20 cellular contexts compared by ENCODE assay signal in the genomic region with DNA sequence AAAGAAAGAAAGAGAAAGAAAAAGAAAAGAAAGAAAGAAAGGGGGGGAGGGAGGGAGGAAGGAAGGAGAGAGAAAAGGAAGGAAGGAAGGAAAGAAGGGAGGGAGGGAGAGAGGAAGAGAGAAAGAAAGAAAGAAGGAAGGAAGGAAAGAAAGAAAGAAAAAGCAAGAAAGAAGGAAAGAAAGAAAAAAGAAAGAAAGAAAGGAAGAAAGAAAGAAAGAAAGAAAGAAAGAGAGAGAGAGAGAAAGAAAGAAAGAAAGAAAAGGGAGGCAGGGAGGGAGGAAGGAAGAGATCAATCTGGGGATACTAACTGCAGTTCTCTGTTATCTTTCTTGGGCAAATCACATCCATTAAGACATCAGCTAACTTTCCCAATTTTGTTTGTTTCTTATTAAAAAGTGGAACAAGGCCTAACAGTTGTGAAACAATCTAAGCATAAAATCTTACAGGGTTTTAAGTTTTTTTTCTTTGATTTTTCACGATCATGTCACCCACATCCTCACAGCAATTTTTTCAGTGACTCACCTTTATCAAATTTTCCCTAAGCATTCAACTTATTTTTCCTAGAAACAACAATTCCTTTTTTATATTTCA. TPM values are rescaled to one million over a fixed set of nuclear protein-coding genes. Genes with fewer than 3 reads are reported as not detected.
DNase-seq lines count a peak whose midpoint lies in the region; ATAC-seq, FAIRE-seq and TF ChIP-seq lines count a peak whose summit lies in the region.
"Had no signal": no experiment of that assay in that cellular context is flagged by ENCODE, and none has a peak within 500 bp of the region (broad histone marks: within the 10 kb centered on the region; RNA-seq: fewer than 3 reads in every experiment).

No MANE protein-coding gene starts in this region.

- no peak for ATAC-seq in activated naive CD8-positive, alpha-beta T cell treated with anti-CD3 and anti-CD28 coated beads, Interleukin-2, amount 50 U/mL, for 24 hours
- ATAC-seq in naive thymus-derived CD8-positive, alpha-beta T cell = no peak
- ATAC-seq in GM18517 (IDR thresholded peaks at IDR 0.05; ENCODE audit: unreplicated experiment) = no peak

- no peak for TF ChIP-seq POLR2A in H54 (IDR thresholded peaks at IDR 0.05; ENCODE audit: low read depth, low read length)

- peaks cover 63 to 99% (median 88%) of the 10 kb centered on the region in 4 donors for H3K4me1 Mint-ChIP-seq in CD4-positive, alpha-beta memory T cell
- peaks cover 89% of the 10 kb centered on the region for H3K4me1 Mint-ChIP-seq in activated naive CD8-positive, alpha-beta T cell treated with anti-CD3 and anti-CD28 coated beads, Interleukin-2, amount 50 U/mL, for 24 hours
- peaks cover 46 to 95% (median 87%) of the 10 kb centered on the region in 4 donors for H3K4me1 Mint-ChIP-seq in naive thymus-derived CD8-positive, alpha-beta T cell
- H3K4me1 Mint-ChIP-seq: endodermal cell had no signal

- no peak for FAIRE-seq in H54 (lab: Jason Lieb, UNC)
- FAIRE-seq: frontal cortex had no signal

- H3K4me1 ChIP-seq in CD4-positive, alpha-beta memory T cell (ENCODE audit: insufficient read depth, low read length) = peaks cover 100% of the 10 kb centered on the region

- H3K9me3 Mint-ChIP-seq in CD4-positive, alpha-beta memory T cell = no peaks in the 10 kb centered on the region
- no peaks in the 10 kb centered on the region for H3K9me3 Mint-ChIP-seq in activated naive CD8-positive, alpha-beta T cell treated with anti-CD3 and anti-CD28 coated beads, Interleukin-2, amount 50 U/mL, for 24 hours
- H3K9me3 Mint-ChIP-seq in naive thymus-derived CD8-positive, alpha-beta T cell = no peaks in the 10 kb centered on the region
- H3K9me3 Mint-ChIP-seq: endodermal cell had no signal

- H3K9me3 ChIP-seq in CD4-positive, alpha-beta memory T cell (ENCODE audit: control insufficient read depth in 1 of 2, low read length in 2 of 2) = no peaks in the 10 kb centered on the region
- H3K9me3 ChIP-seq: Peyer's patch, upper lobe of left lung had no signal

- no peaks in the 10 kb centered on the region for H3K27me3 Mint-ChIP-seq in CD4-positive, alpha-beta memory T cell
- H3K27me3 Mint-ChIP-seq in activated naive CD8-positive, alpha-beta T cell treated with anti-CD3 and anti-CD28 coated beads, Interleukin-2, amount 50 U/mL, for 24 hours = no peaks in the 10 kb centered on the region
- no peaks in the 10 kb centered on the region for H3K27me3 Mint-ChIP-seq in naive thymus-derived CD8-positive, alpha-beta T cell

- H3K36me3 ChIP-seq in CD4-positive, alpha-beta memory T cell (ENCODE audit: insufficient read depth, low read length) = peaks cover 8% of the 10 kb centered on the region

- H3K36me3 Mint-ChIP-seq in CD4-positive, alpha-beta memory T cell = peaks cover 40 to 43% of the 10 kb centered on the region in 2 donors
- H3K36me3 Mint-ChIP-seq in activated naive CD8-positive, alpha-beta T cell treated with anti-CD3 and anti-CD28 coated beads, Interleukin-2, amount 50 U/mL, for 24 hours (ENCODE audit: low read depth) = peaks cover 31% of the 10 kb centered on the region
- peaks cover 0 to 37% (median 11%) of the 10 kb centered on the region in 3 donors for H3K36me3 Mint-ChIP-seq in naive thymus-derived CD8-positive, alpha-beta T cell

- H3K27ac Mint-ChIP-seq in CD4-positive, alpha-beta memory T cell = peak overlapping the region; percentile 88 to 97 (median 93)
- H3K27ac Mint-ChIP-seq in activated naive CD8-positive, alpha-beta T cell treated with anti-CD3 and anti-CD28 coated beads, Interleukin-2, amount 50 U/mL, for 24 hours = peak overlapping the region; percentile 3
- peak overlapping the region; percentile 63 to 92 (median 84) for H3K27ac Mint-ChIP-seq in naive thymus-derived CD8-positive, alpha-beta T cell

- intact Hi-C loops in CD4-positive, alpha-beta memory T cell (cut with micrococcal nuclease) = loop anchor here (1.0 kb wide), 1 partner anchor 10 kb away; no protein-coding TSS in a partner anchor

- H3K27ac ChIP-seq in CD4-positive, alpha-beta memory T cell (ENCODE audit: low read depth, low read length) = peak overlapping the region; percentile 25

- H3K4me3 ChIP-seq in CD4-positive, alpha-beta memory T cell (ENCODE audit: low read length in 2 of 2) = no peak overlapping the region
- H3K4me3 ChIP-seq: Peyer's patch, smooth muscle cell, upper lobe of left lung had no signal

- POLR2A ChIA-PET in CD4-positive, alpha-beta memory T cell (lab: Charles Lee; ENCODE audit: partially characterized antibody) = interaction anchor here (2.8 to 32.5 kb wide), 4 partner anchors 10 to 32 kb away, joined by 12 to 984 read pairs (median 58); partner anchors contain the start of gene TBC1D2B
- POLR2A ChIA-PET in naive thymus-derived CD8-positive, alpha-beta T cell (lab: Charles Lee) = interaction anchor here (0.5 to 2.3 kb wide), 4 partner anchors 10 to 112 kb away, joined by 3 to 9 read pairs (median 6); partner anchors contain the start of gene TBC1D2B

- no peaks in the 10 kb centered on the region for H3K27me3 ChIP-seq in CD4-positive, alpha-beta memory T cell (ENCODE audit: insufficient read depth, low read length)
- H3K27me3 ChIP-seq: Peyer's patch, upper lobe of left lung had no signal

- CTCF ChIA-PET in CD4-positive, alpha-beta memory T cell (lab: Charles Lee; ENCODE audit: partially characterized antibody) = interaction anchor here (1.5 kb wide), 4 partner anchors 28 to 68 kb away, joined by 3 to 8 read pairs (median 4); no protein-coding TSS in a partner anchor

- peak overlapping the region in 5 of 8 donors; percentile 13 to 77 (median 74) for H3K4me3 Mint-ChIP-seq in CD4-positive, alpha-beta memory T cell
- H3K4me3 Mint-ChIP-seq in activated naive CD8-positive, alpha-beta T cell treated with anti-CD3 and anti-CD28 coated beads, Interleukin-2, amount 50 U/mL, for 24 hours = no peak overlapping the region
- H3K4me3 Mint-ChIP-seq in naive thymus-derived CD8-positive, alpha-beta T cell = peak overlapping the region in 6 of 10 donors; percentile 38 to 81 (median 45)
- H3K4me3 Mint-ChIP-seq: endodermal cell had no signal

- DNase-seq in NOMO-1 treated with DMSO at 0.1 percent for 48 hours (lab: John Stamatoyannopoulos, UW; ENCODE audit: unreplicated experiment) (peak; percentile 23), NOMO-1 treated with dmso at 0.1 percent for 144 hours (lab: John Stamatoyannopoulos, UW; ENCODE audit: unreplicated experiment) (no peak), H54 (ENCODE audit: insufficient read length, low spot score) (no peak), GM03348 (ENCODE audit: low spot score) (no peak)
- no peak for DNase-seq in CD4-positive, alpha-beta memory T cell
- DNase-seq in activated naive CD8-positive, alpha-beta T cell treated with anti-CD3 and anti-CD28 coated beads, Interleukin-2, amount 50 U/mL, for 24 hours = no peak
- no peak for DNase-seq in naive thymus-derived CD8-positive, alpha-beta T cell
- DNase-seq: 8988T; C1 segment of cervical spinal cord; endodermal cell; NCI-H1105 treated with DMSO at 0.1 percent for 48 hours; NCI-H2171; NCI-H82; Peyer's patch; stimulated activated naive CD4-positive, alpha-beta T cell; upper lobe of left lung had no signal

RNA-seq across cellular contexts. Expression of gene TBC1D2B, which starts 36.8 kb away (rescaled TPM):
- total RNA-seq in CD4-positive, alpha-beta memory T cell = 100 to 1,000 TPM in 1 of 2 experiments, 10 to 100 TPM in 1; 98.1 to 114 TPM
- 10 to 100 TPM in 1 of 2 donors, 1 to 10 TPM in 1; 5.6 to 35.4 TPM for polyA plus RNA-seq in CD4-positive, alpha-beta memory T cell
- 10 to 100 TPM; 78.3 to 82.1 TPM for total RNA-seq in naive thymus-derived CD8-positive, alpha-beta T cell
- polyA plus RNA-seq in naive thymus-derived CD8-positive, alpha-beta T cell = 10 to 100 TPM in 1 of 3 donors, 1 to 10 TPM in 2; 8.1 to 14.0 (median 8.5) TPM

RNA-seq across cellular contexts. Expression of gene SH2D7, which starts 51.6 kb away (rescaled TPM):
- total RNA-seq in CD4-positive, alpha-beta memory T cell = not detected
- not detected for polyA plus RNA-seq in CD4-positive, alpha-beta memory T cell
- total RNA-seq in naive thymus-derived CD8-positive, alpha-beta T cell = not detected
- under 1 TPM in 1 of 3 donors, not detected in 2; 0.19 TPM for polyA plus RNA-seq in naive thymus-derived CD8-positive, alpha-beta T cell
- total RNA-seq: activated CD8-positive, alpha-beta memory T cell treated with anti-CD3 and anti-CD28 coated beads for 36 hours; endodermal cell; frontal cortex; smooth muscle cell had no signal

Comparison
In these comparisons a context has a peak if more than half of its experiments do, and no peak if none do; other contexts are left out.
1. H3K27ac Mint-ChIP-seq: peak in every context shown above with its lines; median percentile 93 in CD4-positive, alpha-beta memory T cell; 84 in naive thymus-derived CD8-positive, alpha-beta T cell; 3 in activated naive CD8-positive, alpha-beta T cell treated with anti-CD3 and anti-CD28 coated beads, Interleukin-2, amount 50 U/mL, for 24 hours.